ENCODE assay signal across 22 cellular contexts in the genomic region with DNA sequence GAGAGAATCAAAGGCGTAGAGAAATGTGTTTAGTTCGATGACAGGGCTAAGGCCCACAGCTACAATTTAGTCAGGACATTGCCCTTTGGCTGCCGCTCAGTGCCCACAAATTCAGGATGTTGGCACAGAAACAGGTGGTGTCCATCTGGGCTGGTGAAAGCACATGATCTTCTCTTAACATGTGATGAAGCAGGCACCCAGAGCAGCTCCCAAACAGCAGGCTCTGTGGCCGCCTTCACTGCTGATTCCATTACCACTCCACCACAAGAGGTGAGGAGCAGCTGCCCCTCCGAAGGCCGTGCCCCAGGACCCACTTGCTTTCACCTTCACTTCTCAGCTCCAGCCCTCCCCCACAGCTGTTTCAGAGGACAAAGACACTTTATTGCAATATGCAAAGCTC. TPM values are rescaled to one million over a fixed set of nuclear protein-coding genes. Genes with fewer than 3 reads are reported as not detected.
DNase-seq lines count a peak whose midpoint lies in the region; ATAC-seq and TF ChIP-seq lines count a peak whose summit lies in the region.
"Had no signal": no experiment of that assay in that cellular context is flagged by ENCODE, and none has a peak within 500 bp of the region (broad histone marks: within the 10 kb centered on the region; RNA-seq: fewer than 3 reads in every experiment).

No MANE protein-coding gene starts in this region.

- peak overlapping the region in 1 of 3 donors; percentile 15 for H3K4me3 ChIP-seq in breast epithelium
- no peak overlapping the region for H3K4me3 ChIP-seq in mesodermal cell (ENCODE audit: extremely low read depth, insufficient read depth, low read length, poor library complexity, severe bottlenecking)
- H3K4me3 ChIP-seq: GM12878, heart left ventricle, lung, SK-N-MC, vagina had no signal

- H3K27ac ChIP-seq in breast epithelium: peak overlapping the region; percentile 59 to 87
- H3K27ac ChIP-seq in mesodermal cell (ENCODE audit: low read depth, low read length, severe bottlenecking): peak overlapping the region; percentile 68
- H3K27ac ChIP-seq: heart left ventricle, SK-N-MC, vagina had no signal

- in situ Hi-C loops in KBM-7 (cut with MboI; ENCODE audit: low pct_unique_long_range_greater_than_20kb, low sequenced_read_pairs): no loop called here

- peaks cover 0 to 3% (median 2%) of the 10 kb centered on the region in 7 donors for H3K9me3 Mint-ChIP-seq in CD14-positive monocyte
- H3K9me3 Mint-ChIP-seq: immature natural killer cell, natural killer cell had no signal

- no peak for TF ChIP-seq POLR2A in breast epithelium (IDR thresholded peaks at IDR 0.05)

- H3K9me3 ChIP-seq in breast epithelium (no peaks in the 10 kb centered on the region), mesodermal cell (ENCODE audit: control insufficient read depth, low read length) (no peaks in the 10 kb centered on the region)
- H3K9me3 ChIP-seq: heart left ventricle, vagina had no signal

- no peak for TF ChIP-seq CTCF in breast epithelium (IDR thresholded peaks at IDR 0.05)
- TF ChIP-seq CTCF in CD14-positive monocyte (IDR thresholded peaks at IDR 0.05): no peak

- H3K4me1 ChIP-seq in breast epithelium (peaks cover 0 to 7% of the 10 kb centered on the region in 2 donors), mesodermal cell (ENCODE audit: control insufficient read depth, insufficient read depth, low read length, poor library complexity, severe bottlenecking) (peaks cover 37% of the 10 kb centered on the region)
- H3K4me1 ChIP-seq: heart left ventricle, vagina had no signal

- intact Hi-C loops in breast epithelium (cut with DNase I; ENCODE audit: low total_unique reads): no loop called here
- intact Hi-C loops in CD14-positive monocyte (cut with micrococcal nuclease): no loop called here

- H3K4me3 Mint-ChIP-seq in CD14-positive monocyte: no peak overlapping the region
- H3K4me3 Mint-ChIP-seq: activated CD4-positive, alpha-beta T cell treated with anti-CD3 and anti-CD28 coated beads for 36 hours; immature natural killer cell; natural killer cell had no signal

- no peaks in the 10 kb centered on the region for H3K36me3 ChIP-seq in breast epithelium
- H3K36me3 ChIP-seq in mesodermal cell (ENCODE audit: control insufficient read depth, insufficient read depth, low read length): no peaks in the 10 kb centered on the region
- H3K36me3 ChIP-seq: heart left ventricle, vagina had no signal

- no peak for ATAC-seq in GM19328 (IDR thresholded peaks at IDR 0.05; ENCODE audit: unreplicated experiment)
- no peak for ATAC-seq in GM19035 (IDR thresholded peaks at IDR 0.05; ENCODE audit: unreplicated experiment)
- ATAC-seq: activated CD4-positive, alpha-beta T cell treated with anti-CD3 and anti-CD28 coated beads for 36 hours; GM12878; heart left ventricle; natural killer cell had no signal

- H3K27ac Mint-ChIP-seq in CD14-positive monocyte: peak overlapping the region in 1 of 7 donors; percentile 14
- H3K27ac Mint-ChIP-seq: activated CD4-positive, alpha-beta T cell treated with anti-CD3 and anti-CD28 coated beads for 36 hours; immature natural killer cell; natural killer cell had no signal

- H3K27me3 ChIP-seq in breast epithelium: no peaks in the 10 kb centered on the region
- H3K27me3 ChIP-seq: vagina had no signal

- peaks cover 0 to 3% of the 10 kb centered on the region in 2 donors for H3K36me3 Mint-ChIP-seq in CD14-positive monocyte
- H3K36me3 Mint-ChIP-seq: immature natural killer cell, natural killer cell had no signal

- 82 to 92% methylated on average over 3 to 4 of the region's 6 CpGs for WGBS in mesodermal cell (ENCODE audit: insufficient coverage in 2 of 2), 2 experiments

- H3K27me3 Mint-ChIP-seq in CD14-positive monocyte (ENCODE audit: low read depth in 3 of 3): peaks cover 0 to 5% (median 1%) of the 10 kb centered on the region in 3 donors

- no peaks in the 10 kb centered on the region for H3K4me1 Mint-ChIP-seq in CD14-positive monocyte
- H3K4me1 Mint-ChIP-seq: activated CD4-positive, alpha-beta T cell treated with anti-CD3 and anti-CD28 coated beads for 36 hours; immature natural killer cell; natural killer cell had no signal

- DNase-seq in EH (ENCODE audit: low read depth) (peak; percentile 29), LHCN-M2 (ENCODE audit: low read depth) (peak; percentile 75), breast epithelium (ENCODE audit: low spot score in 2 of 2) (peak in 1 of 2 donors; percentile 84), CD14-positive monocyte (ENCODE audit: low spot score) (no peak), KBM-7 (no peak)
- DNase-seq: activated CD4-positive, alpha-beta T cell treated with anti-CD3 and anti-CD28 coated beads for 36 hours; activated effector memory CD4-positive, alpha-beta T cell treated with Interleukin-2 at 50 U/mL for 16 hours; heart left ventricle; immature natural killer cell; natural killer cell; NCI-H1930; small intestine; stimulated activated CD4-positive, alpha-beta T cell treated with anti-CD3 and anti-CD28 coated beads, Interleukin-4, amount 100 ng/mL, for 4 hours had no signal

RNA-seq across cellular contexts. Expression of gene ACKR1, which starts 24.8 kb away (rescaled TPM):
- not detected in 2 replicates for total RNA-seq in LHCN-M2 (2014; rRNA removed)
- polyA plus RNA-seq in LHCN-M2 (2012): 0.10 TPM
- 10 to 100 TPM; 32.3 to 83.2 (median 81.9) TPM for total RNA-seq in breast epithelium
- 1.5 TPM for polyA plus RNA-seq in mesodermal cell (2013, experiment 1 of 2)
- 1.6 TPM for polyA plus RNA-seq in mesodermal cell (2013, experiment 2 of 2)
- polyA plus RNA-seq in CD14-positive monocyte: under 1 TPM in 1 of 2 donors, not detected in 1; 0.14 TPM
- total RNA-seq: activated CD4-positive, alpha-beta T cell treated with anti-CD3 and anti-CD28 coated beads for 36 hours; natural killer cell; NCI-H460; OCI-LY7 had no signal
- polyA plus RNA-seq: immature natural killer cell had no signal

RNA-seq across cellular contexts. Expression of gene CADM3, which starts 58.1 kb away (rescaled TPM):
- total RNA-seq in LHCN-M2 (2014; rRNA removed) (0.86 and 1.0 TPM in 2 replicates), breast epithelium (10 to 100 TPM in 2 of 3 donors, 1 to 10 TPM in 1; 5.2 to 22.6 (median 15.2) TPM)
- polyA plus RNA-seq in LHCN-M2 (2012): 2.8 TPM
- polyA plus RNA-seq in mesodermal cell (2013, experiment 1 of 2): 21.6 TPM
- 20.0 TPM for polyA plus RNA-seq in mesodermal cell (2013, experiment 2 of 2)
- not detected for polyA plus RNA-seq in CD14-positive monocyte
- total RNA-seq: activated CD4-positive, alpha-beta T cell treated with anti-CD3 and anti-CD28 coated beads for 36 hours; GM12878; natural killer cell; NCI-H460; OCI-LY7 had no signal
- polyA plus RNA-seq: immature natural killer cell had no signal

Comparison
In these comparisons a context has a peak if more than half of its experiments do, and no peak if none do; other contexts are left out.
1. DNase-seq: peak in EH (single experiment) and LHCN-M2 (single experiment); none in CD14-positive monocyte (single experiment) and KBM-7 (single experiment).
2. RNA of gene ACKR1, which starts 24.8 kb away (total RNA-seq): 32.3 to 83.2 TPM in breast epithelium; not detected in LHCN-M2; every median in the first group is over 10 times any median in the second.